Comparison of ENCODE assay signal across 8 cellular contexts in the genomic region with DNA sequence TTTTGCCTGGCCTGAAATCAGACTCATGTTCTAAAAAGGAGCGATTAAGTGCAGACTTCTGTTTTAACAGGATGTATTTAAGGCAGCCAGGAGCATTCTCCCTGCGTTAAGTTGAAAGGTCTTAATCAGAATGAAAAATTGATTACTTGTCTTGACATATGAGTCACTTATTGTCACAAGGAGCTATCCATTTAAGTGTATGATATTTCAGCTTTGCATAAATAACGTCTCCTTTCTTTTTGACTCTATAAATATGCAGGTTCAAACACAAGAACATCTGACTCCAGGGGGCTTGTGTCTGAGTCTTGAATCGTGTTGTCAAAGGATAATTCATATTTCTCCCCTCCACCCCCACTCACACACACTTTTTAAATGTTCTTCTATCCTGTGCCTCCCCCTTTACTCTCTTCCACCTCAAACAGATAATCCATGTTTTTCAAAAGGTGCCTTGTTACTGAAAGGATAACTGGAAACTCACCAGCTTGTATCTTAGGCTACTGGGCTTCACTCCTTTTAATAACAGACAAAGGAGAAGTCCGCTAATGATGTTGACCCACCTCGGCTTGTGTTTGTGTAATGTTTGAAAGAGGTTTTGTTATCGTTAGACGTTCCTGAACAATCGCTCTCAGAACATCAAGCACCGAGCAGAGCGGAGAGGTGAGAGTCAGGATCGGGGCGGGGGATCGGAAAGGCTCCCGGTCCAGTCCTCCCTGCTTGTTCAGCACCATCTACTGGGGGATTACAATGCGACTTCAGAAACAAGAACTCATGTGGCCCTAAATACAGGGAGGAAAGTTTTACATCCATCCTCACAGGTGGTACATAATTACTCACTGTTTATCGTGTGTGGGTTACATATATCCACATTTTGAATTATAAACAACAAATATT.
DNase-seq lines count a peak whose midpoint lies in the region; ATAC-seq and TF ChIP-seq lines count a peak whose summit lies in the region.

No MANE protein-coding gene starts in this region.

- H3K27ac ChIP-seq in left ventricle myocardium inferior (replicated peaks): no peak overlapping the region

- H3K9me3 ChIP-seq in left ventricle myocardium inferior (replicated peaks): peaks cover 11% of the 10 kb centered on the region

- intact Hi-C loops in left ventricle myocardium inferior (cut with micrococcal nuclease): no loop called here

- peaks cover 72% of the 10 kb centered on the region for H3K27me3 ChIP-seq in left ventricle myocardium inferior (ENCODE audit: low read depth)

- peak; percentile 59 for TF ChIP-seq CTCF in left ventricle myocardium inferior (IDR thresholded peaks at IDR 0.05; ENCODE audit: borderline replicate concordance)

- no peak for ATAC-seq in HG02588 (IDR thresholded peaks at IDR 0.05; ENCODE audit: unreplicated experiment)
- ATAC-seq in GM21515 (IDR thresholded peaks at IDR 0.05; ENCODE audit: unreplicated experiment): no peak
- ATAC-seq in HG03439 (IDR thresholded peaks at IDR 0.05; ENCODE audit: unreplicated experiment): no peak

- no peaks in the 10 kb centered on the region for H3K4me1 ChIP-seq in left ventricle myocardium inferior

- no peaks in the 10 kb centered on the region for H3K36me3 ChIP-seq in left ventricle myocardium inferior

- DNase-seq in GM03348 (ENCODE audit: low spot score): peak; percentile 53
- peak; percentile 55 for DNase-seq in NCI-H2196 (lab: John Stamatoyannopoulos, UW; ENCODE audit: unreplicated experiment)
- DNase-seq in activated T-helper 1 cell treated with Interleukin-2 at 50 U/mL for 16 hours (ENCODE audit: low read depth): peak; percentile 24
- peak; percentile 14 for DNase-seq in left ventricle myocardium inferior
- DNase-seq in stimulated activated CD4-positive, alpha-beta T cell treated with anti-CD3 and anti-CD28 coated beads, Interleukin-12 subunit alpha, Interleukin-12 subunit beta, amount 100 ng/mL, for 4 hours: peak; percentile 29

- H3K4me3 ChIP-seq in left ventricle myocardium inferior: no peak overlapping the region
